In genomic region chr11:34512810-34513673, GRCh38 we compare ENCODE assay signal across 8 cellular contexts. TPM values are rescaled to one million over a fixed set of nuclear protein-coding genes. Genes with fewer than 3 reads are reported as not detected.
DNase-seq lines count a peak whose midpoint lies in the region; ATAC-seq and TF ChIP-seq lines count a peak whose summit lies in the region.

No MANE protein-coding gene starts in this region.

- no peak overlapping the region for H2AFZ ChIP-seq in parathyroid adenoma

- no peaks in the 10 kb centered on the region for H3K9me3 ChIP-seq in parathyroid adenoma (ENCODE audit: control insufficient read depth, low read length)

- no peak overlapping the region for H3K27ac ChIP-seq in parathyroid adenoma

- no peaks in the 10 kb centered on the region for H3K36me3 Mint-ChIP-seq in activated T-cell treated with anti-CD3 and anti-CD28 coated beads, Interleukin-2, amount 50 U/mL, for 4 hours (ENCODE audit: insufficient read depth)

- no peaks in the 10 kb centered on the region for H3K79me2 ChIP-seq in parathyroid adenoma

- no peak for DNase-seq in BJ (ENCODE audit: low read depth)
- peak; percentile 1 for DNase-seq in OCI-M2 (lab: John Stamatoyannopoulos, UW; ENCODE audit: unreplicated experiment)
- DNase-seq in activated T-cell treated with anti-CD3 and anti-CD28 coated beads, Interleukin-2, amount 50 U/mL, for 4 hours, result peak; percentile 28
- peak; percentile 37 for DNase-seq in foreskin melanocyte
- no peak for DNase-seq in mesenteric fat pad (ENCODE audit: low spot score)

- TF ChIP-seq CTCF in BJ (IDR thresholded peaks at IDR 0.05; ENCODE audit: insufficient read depth, low read depth, low read length) (peak; percentile 89), parathyroid adenoma (IDR thresholded peaks at IDR 0.05) (peak; percentile 39)

- no peaks in the 10 kb centered on the region for H3K4me1 Mint-ChIP-seq in activated T-cell treated with anti-CD3 and anti-CD28 coated beads, Interleukin-2, amount 50 U/mL, for 4 hours (ENCODE audit: low read depth)

- no peak overlapping the region for H3K4me3 Mint-ChIP-seq in activated T-cell treated with anti-CD3 and anti-CD28 coated beads, Interleukin-2, amount 50 U/mL, for 4 hours

- H3K9ac ChIP-seq in parathyroid adenoma, result no peak overlapping the region

- no peak overlapping the region for H3K4me2 ChIP-seq in parathyroid adenoma (ENCODE audit: low read length)

- CTCF ChIA-PET in BJ (lab: Yijun Ruan, JAX), result interaction anchor here (0.6 to 4.4 kb wide), 20 partner anchors 11 to 899 kb away, joined by 3 to 50 read pairs (median 4); no protein-coding TSS in a partner anchor

- H3K27me3 ChIP-seq in BJ (ENCODE audit: control insufficient read depth, insufficient read depth, low read length), result peaks cover 2% of the 10 kb centered on the region
- H3K27me3 ChIP-seq in parathyroid adenoma (ENCODE audit: control insufficient read depth, insufficient read depth, low read length), result no peaks in the 10 kb centered on the region

- H3K36me3 ChIP-seq in BJ (ENCODE audit: control insufficient read depth, insufficient read depth, low read length), result no peaks in the 10 kb centered on the region
- H3K36me3 ChIP-seq in parathyroid adenoma (ENCODE audit: control insufficient read depth, insufficient read depth, low read length), result no peaks in the 10 kb centered on the region

- H3K4me3 ChIP-seq in BJ (ENCODE audit: low read depth, low read length), result no peak overlapping the region
- H3K4me3 ChIP-seq in parathyroid adenoma (ENCODE audit: low read depth, low read length), result no peak overlapping the region

- H3K27me3 Mint-ChIP-seq in activated T-cell treated with anti-CD3 and anti-CD28 coated beads, Interleukin-2, amount 50 U/mL, for 4 hours (ENCODE audit: low read depth), result no peaks in the 10 kb centered on the region

- POLR2A ChIA-PET in BJ (lab: Charles Lee), result interaction anchor here (0.6 kb wide), 1 partner anchor 136 kb away, joined by 5 read pairs; no protein-coding TSS in a partner anchor

- ATAC-seq in GM18870 (IDR thresholded peaks at IDR 0.05; ENCODE audit: unreplicated experiment) (peak; percentile 75), HG03196 (IDR thresholded peaks at IDR 0.05; ENCODE audit: unreplicated experiment) (peak; percentile 85)
- peak; percentile 80 to 97 for ATAC-seq in activated T-cell treated with anti-CD3 and anti-CD28 coated beads, Interleukin-2, amount 50 U/mL, for 4 hours

- no peaks in the 10 kb centered on the region for H3K4me1 ChIP-seq in parathyroid adenoma

- H3K9me3 Mint-ChIP-seq in activated T-cell treated with anti-CD3 and anti-CD28 coated beads, Interleukin-2, amount 50 U/mL, for 4 hours, result no peaks in the 10 kb centered on the region

RNA-seq across cellular contexts. Expression of gene ELF5, which starts 0.6 kb away (rescaled TPM):
- not detected in 2 replicates for polyA plus RNA-seq in BJ (2011; rRNA removed)
- not detected in 2 replicates for polyA minus RNA-seq in BJ (2011; rRNA and poly(A)+ RNA removed)
- total RNA-seq in activated T-cell treated with anti-CD3 and anti-CD28 coated beads, Interleukin-2, amount 50 U/mL, for 4 hours, result not detected
- not detected for total RNA-seq in mesenteric fat pad

Comparison
In these comparisons a context has a peak if more than half of its experiments do, and no peak if none do; other contexts are left out.
1. DNase-seq: peak in OCI-M2 (single experiment), activated T-cell treated with anti-CD3 and anti-CD28 coated beads, Interleukin-2, amount 50 U/mL, for 4 hours (single experiment) and foreskin melanocyte (single experiment); none in BJ (single experiment) and mesenteric fat pad (single experiment).
2. Peak in every context shown above with its lines, with median percentiles within 50 percentile points of each other: ATAC-seq.